8 cellular contexts compared by ENCODE assay signal in genomic region chr1:33349778-33350610, GRCh38. TPM values are rescaled to one million over a fixed set of nuclear protein-coding genes. Genes with fewer than 3 reads are reported as not detected.
DNase-seq lines count a peak whose midpoint lies in the region; ATAC-seq and TF ChIP-seq lines count a peak whose summit lies in the region.

No MANE protein-coding gene starts in this region.

- H3K9me2 ChIP-seq in hepatocyte (replicated peaks; ENCODE audit: insufficient read depth) = no peaks in the 10 kb centered on the region

- H3K4me1 ChIP-seq in ascending aorta (peaks cover 6 to 23% of the 10 kb centered on the region in 2 donors), hepatocyte (ENCODE audit: insufficient read depth) (peaks cover 39% of the 10 kb centered on the region), aorta (ENCODE audit: control insufficient read depth in 1 of 2, insufficient read depth in 2 of 2, low read length in 2 of 2) (peaks cover 2 to 3% of the 10 kb centered on the region in 2 donors)

- 2% methylated on average over 71 of the region's 104 CpGs for WGBS in hepatocyte (ENCODE audit: low lambda C conversion rate, missing lambda C conversion rate)
- 0 to 1% methylated on average over 53 to 104 of the region's 104 CpGs for WGBS in aorta, 2 donors

- peak overlapping the region; percentile 81 to 85 for H3K27ac ChIP-seq in ascending aorta
- peak overlapping the region; percentile 96 for H3K27ac ChIP-seq in hepatocyte
- H3K27ac ChIP-seq in aorta (ENCODE audit: low read depth in 1 of 2, low read length in 2 of 2) = peak overlapping the region; percentile 90 to 100

- H3K4me3 ChIP-seq in ascending aorta = peak overlapping the region; percentile 71 to 99
- peak overlapping the region; percentile 80 for H3K4me3 ChIP-seq in hepatocyte
- H3K4me3 ChIP-seq in aorta (ENCODE audit: low read length in 2 of 2) = peak overlapping the region; percentile 96 to 100

- ATAC-seq in GM18502 (IDR thresholded peaks at IDR 0.05; ENCODE audit: poor library complexity, unreplicated experiment) (peak; percentile 74), HG02840 (IDR thresholded peaks at IDR 0.05; ENCODE audit: low FRiP score, unreplicated experiment) (peak; percentile 88), aorta (ENCODE audit: low FRiP score) (peak; percentile 93)

- DNase-seq in NCI-H1436 (lab: John Stamatoyannopoulos, UW) (peak; percentile 85), T-helper 22 cell (ENCODE audit: low read depth) (peak; percentile 69), ascending aorta (ENCODE audit: low spot score in 2 of 2) (peak in 1 of 2 donors; percentile 93), hepatocyte (ENCODE audit: low spot score) (peak; percentile 95), retina (peak; percentile 93), aorta (peak; percentile 92 to 94)

- H3K4me2 ChIP-seq in hepatocyte = peak overlapping the region; percentile 97

- peak overlapping the region; percentile 95 for H2AFZ ChIP-seq in hepatocyte

- H3K9me3 ChIP-seq in ascending aorta (no peaks in the 10 kb centered on the region), hepatocyte (ENCODE audit: low read depth) (no peaks in the 10 kb centered on the region), aorta (ENCODE audit: control insufficient read depth, low read length) (no peaks in the 10 kb centered on the region)

- no peaks in the 10 kb centered on the region for H3K27me3 ChIP-seq in ascending aorta
- H3K27me3 ChIP-seq in hepatocyte = no peaks in the 10 kb centered on the region
- H3K27me3 ChIP-seq in aorta (ENCODE audit: control insufficient read depth in 1 of 2, insufficient read depth in 2 of 2, low read length in 1 of 2) = no peaks in the 10 kb centered on the region

- H3K36me3 ChIP-seq in ascending aorta (peaks cover 0 to 4% of the 10 kb centered on the region in 2 donors), hepatocyte (replicated peaks; ENCODE audit: insufficient read depth, low read depth) (no peaks in the 10 kb centered on the region), aorta (ENCODE audit: control insufficient read depth in 1 of 2, insufficient read depth in 2 of 2, low read length in 1 of 2) (no peaks in the 10 kb centered on the region)

- no peak for TF ChIP-seq CTCF in ascending aorta (IDR thresholded peaks at IDR 0.05)
- TF ChIP-seq CTCF in hepatocyte (IDR thresholded peaks at IDR 0.05; ENCODE audit: poor library complexity) = no peak

- intact Hi-C loops in ascending aorta (cut with DNase I) (loop anchor here (1.0 to 10.0 kb wide), 5 partner anchors 13 to 1395 kb away; partner anchors contain the start of genes PHC2, TRIM62 and ZSCAN20), aorta (cut with DNase I) (loop anchor here (5.0 kb wide), 3 partner anchors 57 to 112 kb away; partner anchors contain the start of gene ZNF362 (in 1 of the 2))

- H3K79me2 ChIP-seq in hepatocyte = peaks cover 46% of the 10 kb centered on the region

- peaks cover 33% of the 10 kb centered on the region for H4K20me1 ChIP-seq in hepatocyte (ENCODE audit: insufficient read depth, poor library complexity, severe bottlenecking)

RNA-seq across cellular contexts. Expression of gene A3GALT2, which starts 29.1 kb away (rescaled TPM):
- total RNA-seq in ascending aorta = not detected
- not detected in 2 replicates for total RNA-seq in hepatocyte
- polyA plus RNA-seq in hepatocyte = not detected in 2 replicates
- total RNA-seq in aorta = under 1 TPM; 0.36 to 0.81 TPM
- not detected for polyA plus RNA-seq in aorta
